13 cellular contexts compared by ENCODE assay signal in genomic region chr16:68823401-68823800, GRCh38. TPM values are rescaled to one million over a fixed set of nuclear protein-coding genes. Genes with fewer than 3 reads are reported as not detected.
DNase-seq lines count a peak whose midpoint lies in the region; ATAC-seq and TF ChIP-seq lines count a peak whose summit lies in the region.
"Had no signal": no experiment of that assay in that cellular context is flagged by ENCODE, and none has a peak within 500 bp of the region (broad histone marks: within the 10 kb centered on the region; RNA-seq: fewer than 3 reads in every experiment).

No MANE protein-coding gene starts in this region.

- H3K4me1 ChIP-seq in gastroesophageal sphincter (no peaks in the 10 kb centered on the region), stomach (no peaks in the 10 kb centered on the region)
- H3K4me1 ChIP-seq: testis had no signal

- H3K27ac ChIP-seq in gastroesophageal sphincter (no peak overlapping the region), stomach (no peak overlapping the region)
- H3K27ac ChIP-seq: BLaER1, testis had no signal

- in situ Hi-C loops in ACHN (cut with HindIII; ENCODE audit: low pct_ligation_motif_present, low pct_unique_long_range_greater_than_20kb, low sequenced_read_pairs), result no loop called here

- TF ChIP-seq EP300 in gastroesophageal sphincter (IDR thresholded peaks at IDR 0.05) (no peak), stomach (IDR thresholded peaks at IDR 0.05) (no peak)

- no peak for ATAC-seq in gastroesophageal sphincter
- ATAC-seq in stimulated activated naive CD8-positive, alpha-beta T cell treated with anti-CD3 and anti-CD28 coated beads, Interleukin-15, Interleukin-2, amounts not matched to agents 100 U/mL and 50 U/mL, for 24 hours, result no peak

- intact Hi-C loops in stomach (cut with DNase I; ENCODE audit: low total_unique reads), result no loop called here

- no peak for TF ChIP-seq POLR2A in gastroesophageal sphincter (IDR thresholded peaks at IDR 0.05)
- no peak for TF ChIP-seq POLR2A in stomach (IDR thresholded peaks at IDR 0.05)

- 10 to 60% methylated on average over 2 to 3 of the region's 4 CpGs for WGBS in gastroesophageal sphincter (ENCODE audit: low coverage in 1 of 2), 2 donors
- WGBS in stomach, 5 donors, result 65 to 89% (median 80%) methylated on average over 4 of the region's 4 CpGs

- TF ChIP-seq CTCF in cardiac fibroblast (IDR thresholded peaks at IDR 0.05; ENCODE audit: low read depth, low read length) (no peak), gastroesophageal sphincter (IDR thresholded peaks at IDR 0.05) (no peak), stomach (IDR thresholded peaks at IDR 0.05) (no peak)

- H3K4me3 ChIP-seq in cardiac fibroblast (replicated peaks in 1 of 2; ENCODE audit: low read depth in 2 of 2, low read length in 2 of 2) (no peak overlapping the region), gastroesophageal sphincter (no peak overlapping the region), stomach (no peak overlapping the region)
- H3K4me3 ChIP-seq: BLaER1, testis had no signal

- no peaks in the 10 kb centered on the region for H3K9me3 ChIP-seq in gastroesophageal sphincter
- no peaks in the 10 kb centered on the region for H3K9me3 ChIP-seq in stomach
- H3K9me3 ChIP-seq: testis had no signal

- DNase-seq in ACHN (peak; percentile 87), HS-5 (ENCODE audit: low read depth) (peak; percentile 85), cardiac fibroblast (ENCODE audit: low read depth in 2 of 2) (peak; percentile 88 to 94), islet precursor cell (peak; percentile 84), hypothalamus (lab: John Stamatoyannopoulos, UW) (no peak), stomach (no peak)
- DNase-seq in stimulated activated naive CD8-positive, alpha-beta T cell treated with anti-CD3 and anti-CD28 coated beads, Interleukin-15, Interleukin-2, amounts not matched to agents 100 U/mL and 50 U/mL, for 24 hours, result no peak
- DNase-seq: activated CD4-positive, alpha-beta T cell treated with anti-CD3 and anti-CD28 coated beads for 1 hour; NCI-H2029; SHP77 treated with DMSO at 0.1 percent for 48 hours; testis had no signal

- H3K36me3 ChIP-seq in gastroesophageal sphincter (no peaks in the 10 kb centered on the region), stomach (peaks cover 7 to 89% (median 58%) of the 10 kb centered on the region in 4 donors)
- H3K36me3 ChIP-seq: BLaER1 had no signal

- no peaks in the 10 kb centered on the region for H3K27me3 ChIP-seq in gastroesophageal sphincter
- H3K27me3 ChIP-seq in stomach, result no peaks in the 10 kb centered on the region
- H3K27me3 ChIP-seq: BLaER1, testis had no signal

RNA-seq across cellular contexts. Expression of gene TANGO6, which starts 19.9 kb away (rescaled TPM):
- 10 to 100 TPM; 19.5 to 29.7 (median 21.0) TPM for total RNA-seq in gastroesophageal sphincter
- 10 to 100 TPM in 4 of 5 donors, 1 to 10 TPM in 1; 9.7 to 32.7 (median 17.3) TPM for total RNA-seq in stomach
- polyA plus RNA-seq in stomach, result 1 to 10 TPM; 2.2 to 9.9 (median 3.9) TPM

Comparison
In these comparisons a context has a peak if more than half of its experiments do, and no peak if none do; other contexts are left out.
1. DNase-seq: peak in ACHN (single experiment), HS-5 (single experiment), cardiac fibroblast (2 of 2) and islet precursor cell (single experiment); none in hypothalamus (0 of 51), stomach (single experiment) and stimulated activated naive CD8-positive, alpha-beta T cell treated with anti-CD3 and anti-CD28 coated beads, Interleukin-15, Interleukin-2, amounts not matched to agents 100 U/mL and 50 U/mL, for 24 hours (single experiment).